Comparison of ENCODE assay signal across 10 cellular contexts in genomic region chr1:32993215-32993566, GRCh38. TPM values are rescaled to one million over a fixed set of nuclear protein-coding genes. Genes with fewer than 3 reads are reported as not detected.
DNase-seq lines count a peak whose midpoint lies in the region; ATAC-seq, FAIRE-seq and TF ChIP-seq lines count a peak whose summit lies in the region.
"Had no signal": no experiment of that assay in that cellular context is flagged by ENCODE, and none has a peak within 500 bp of the region (broad histone marks: within the 10 kb centered on the region; RNA-seq: fewer than 3 reads in every experiment).

No MANE protein-coding gene starts in this region.

- H3K36me3 Mint-ChIP-seq in nephron progenitor cell (ENCODE audit: low read depth): no peaks in the 10 kb centered on the region
- H3K36me3 Mint-ChIP-seq: activated naive CD4-positive, alpha-beta T cell treated with anti-CD3 and anti-CD28 coated beads, Interleukin-2, amount 50 U/mL, for 24 hours had no signal

- peaks cover 42% of the 10 kb centered on the region for H3K4me1 Mint-ChIP-seq in nephron progenitor cell

- no peaks in the 10 kb centered on the region for H3K9me3 Mint-ChIP-seq in nephron progenitor cell
- H3K9me3 Mint-ChIP-seq: activated naive CD4-positive, alpha-beta T cell treated with anti-CD3 and anti-CD28 coated beads, Interleukin-2, amount 50 U/mL, for 24 hours had no signal

- peak overlapping the region; percentile 57 for H3K9ac ChIP-seq in keratinocyte (ENCODE audit: control insufficient read depth, extremely low read depth, insufficient read depth, low read length)
- no peak overlapping the region; the same call in 1 of the 2 replicates for H3K9ac ChIP-seq in SK-N-SH

- CTCF ChIA-PET in SK-N-SH (lab: Yijun Ruan, JAX): interaction anchor here (1.2 to 1.4 kb wide), 3 partner anchors 14 to 62 kb away, joined by 3 to 6 read pairs (median 4); no protein-coding TSS in a partner anchor

- no peaks in the 10 kb centered on the region for H3K9me3 ChIP-seq in right cardiac atrium (ENCODE audit: control insufficient read depth, low read length)
- H3K9me3 ChIP-seq in SJSA1 (replicated peaks): no peaks in the 10 kb centered on the region
- H3K9me3 ChIP-seq in keratinocyte (ENCODE audit: control insufficient read depth, low read depth, low read length): no peaks in the 10 kb centered on the region
- H3K9me3 ChIP-seq in upper lobe of left lung: no peaks in the 10 kb centered on the region
- no peaks in the 10 kb centered on the region for H3K9me3 ChIP-seq in SK-N-SH

- H3F3A ChIP-seq in SK-N-SH (replicated peaks; ENCODE audit: insufficient read depth): peaks cover 31% of the 10 kb centered on the region

- WGBS in right cardiac atrium: 88% methylated on average over 9 of the region's 9 CpGs
- whole genome bisulfite sequencing in upper lobe of left lung, 2 donors: 84 to 87% methylated on average over 9 of the region's 9 CpGs
- 98% methylated on average over 9 of the region's 9 CpGs for WGBS in SK-N-SH (ENCODE audit: low lambda C conversion rate)

- H3K27ac Mint-ChIP-seq in nephron progenitor cell: no peak overlapping the region

- DNase-seq in right cardiac atrium (no peak), Right ventricle myocardium superior (no peak), SJSA1 (ENCODE audit: low read depth in 1 of 2, low spot score in 2 of 2) (no peak), keratinocyte (ENCODE audit: low read depth, low spot score) (no peak), upper lobe of left lung (peak in 1 of 2 donors; percentile 28), nephron progenitor cell (no peak), SK-N-SH (no peak), RPMI8226 (no peak)
- DNase-seq: stimulated activated CD8-positive, alpha-beta memory T cell treated with anti-CD3 and anti-CD28 coated beads, Interleukin-4, amount 100 ng/mL, for 48 hours had no signal

- H3K4me3 ChIP-seq in right cardiac atrium (ENCODE audit: low read length) (no peak overlapping the region), SJSA1 (no peak overlapping the region), keratinocyte (ENCODE audit: control insufficient read depth in 2 of 3, extremely low read depth in 1 of 3, insufficient read depth in 2 of 3, low read depth in 1 of 3, low read length in 3 of 3) (no peak overlapping the region), upper lobe of left lung (no peak overlapping the region), SK-N-SH (ENCODE audit: low read depth in 2 of 2, low read length in 1 of 2) (no peak overlapping the region)

- H3K36me3 ChIP-seq in SJSA1 (no peaks in the 10 kb centered on the region), keratinocyte (ENCODE audit: control insufficient read depth in 2 of 2, extremely low read depth in 1 of 2, insufficient read depth in 2 of 2, low read length in 2 of 2) (no peaks in the 10 kb centered on the region), upper lobe of left lung (no peaks in the 10 kb centered on the region), SK-N-SH (replicated peaks in 1 of 2; ENCODE audit: control insufficient read depth in 1 of 2, insufficient read depth in 2 of 2, low read length in 1 of 2) (no peaks in the 10 kb centered on the region)

- no peak overlapping the region for H3K4me3 Mint-ChIP-seq in nephron progenitor cell
- H3K4me3 Mint-ChIP-seq: activated naive CD4-positive, alpha-beta T cell treated with anti-CD3 and anti-CD28 coated beads, Interleukin-2, amount 50 U/mL, for 24 hours had no signal

- no peak for FAIRE-seq in keratinocyte (lab: Jason Lieb, UNC)

- intact Hi-C loops in right cardiac atrium (cut with DNase I) (no loop called here), Right ventricle myocardium superior (cut with DNase I) (no loop called here)

- TF ChIP-seq CTCF in keratinocyte (optimal IDR thresholded peaks at IDR 0.05 in 1 of 3, IDR thresholded peaks at IDR 0.05 in 1 of 3, conservative IDR thresholded peaks at IDR 0.05 in 1 of 3; ENCODE audit: extremely low read depth in 1 of 3, insufficient read depth in 2 of 3, low read length in 3 of 3) (no peak), upper lobe of left lung (IDR thresholded peaks at IDR 0.05) (no peak), nephron progenitor cell (IDR thresholded peaks at IDR 0.05) (no peak), SK-N-SH (IDR thresholded peaks at IDR 0.05) (no peak)

- TF ChIP-seq RAD21 in SK-N-SH (IDR thresholded peaks at IDR 0.05; ENCODE audit: low read length): no peak

- TF ChIP-seq EP300 in upper lobe of left lung (IDR thresholded peaks at IDR 0.05): no peak
- no peak for TF ChIP-seq EP300 in SK-N-SH (IDR thresholded peaks at IDR 0.05; ENCODE audit: borderline replicate concordance in 1 of 2, low read depth in 1 of 2, low read length in 1 of 2)

- H3K27ac ChIP-seq in right cardiac atrium (ENCODE audit: low read length): peak overlapping the region; percentile 34
- peak overlapping the region; percentile 16; the same call in 1 of the 2 replicates for H3K27ac ChIP-seq in SJSA1
- H3K27ac ChIP-seq in keratinocyte (ENCODE audit: control insufficient read depth, insufficient read depth, low read length): peak overlapping the region; percentile 89
- peak overlapping the region; percentile 83 to 87 (median 84) for H3K27ac ChIP-seq in upper lobe of left lung
- H3K27ac ChIP-seq in SK-N-SH (ENCODE audit: low read depth in 2 of 2, low read length in 1 of 2): peak overlapping the region in 1 of 2 experiments; percentile 69; a peak in 2 of 4 replicates

- H3K79me2 ChIP-seq in keratinocyte (ENCODE audit: control insufficient read depth, insufficient read depth, low read length): no peaks in the 10 kb centered on the region
- no peaks in the 10 kb centered on the region for H3K79me2 ChIP-seq in SK-N-SH (ENCODE audit: insufficient read depth)

- dilution Hi-C loops in keratinocyte (cut with MboI; ENCODE audit: extremely low pct_ligation_motif_present, low sequenced_read_pairs): no loop called here

- ATAC-seq in right cardiac atrium (no peak), Right ventricle myocardium superior (ENCODE audit: poor library complexity) (no peak), upper lobe of left lung (ENCODE audit: low FRiP score in 2 of 2) (peak; percentile 3 to 46)

- H4K20me1 ChIP-seq in keratinocyte (ENCODE audit: control insufficient read depth, extremely low read depth, insufficient read depth, low read length) (no peaks in the 10 kb centered on the region), SK-N-SH (ENCODE audit: insufficient read depth) (no peaks in the 10 kb centered on the region)

- H3K27me3 Mint-ChIP-seq in nephron progenitor cell (ENCODE audit: low read depth, poor library complexity): peaks cover 8% of the 10 kb centered on the region
- H3K27me3 Mint-ChIP-seq: activated naive CD4-positive, alpha-beta T cell treated with anti-CD3 and anti-CD28 coated beads, Interleukin-2, amount 50 U/mL, for 24 hours had no signal

- POLR2A ChIA-PET in SK-N-SH (lab: Yijun Ruan, JAX): interaction anchor here (1.0 kb wide), 1 partner anchor 16 kb away, joined by 3 read pairs; no protein-coding TSS in a partner anchor

- no peaks in the 10 kb centered on the region for H3K9me2 ChIP-seq in SK-N-SH

- H3K4me1 ChIP-seq in right cardiac atrium (ENCODE audit: control insufficient read depth, insufficient read depth, low read length) (peaks cover 21% of the 10 kb centered on the region), SJSA1 (replicated peaks) (peaks cover 50% of the 10 kb centered on the region), keratinocyte (ENCODE audit: control insufficient read depth, extremely low read depth, insufficient read depth, low read length) (peaks cover 49% of the 10 kb centered on the region), upper lobe of left lung (peaks cover 49 to 67% (median 63%) of the 10 kb centered on the region in 4 donors), SK-N-SH (ENCODE audit: control insufficient read depth in 1 of 2, insufficient read depth in 2 of 2, low read depth in 1 of 2, low read length in 1 of 2) (peaks cover 22% of the 10 kb centered on the region in 2 experiments)

- no peak for TF ChIP-seq POLR2A in upper lobe of left lung (IDR thresholded peaks at IDR 0.05)

- H2AFZ ChIP-seq in keratinocyte (ENCODE audit: control insufficient read depth, low read length) (no peak overlapping the region), SK-N-SH (ENCODE audit: low read depth) (no peak overlapping the region)

- peak overlapping the region; percentile 76 for H3K4me2 ChIP-seq in keratinocyte (ENCODE audit: control insufficient read depth, extremely low read depth, insufficient read depth, low read depth, low read length)
- H3K4me2 ChIP-seq in SK-N-SH: no peak overlapping the region

- H3K9me1 ChIP-seq in keratinocyte (ENCODE audit: control insufficient read depth, extremely low read depth, insufficient read depth, low read length): peaks cover 2% of the 10 kb centered on the region

- H3K27me3 ChIP-seq in right cardiac atrium (ENCODE audit: control insufficient read depth, insufficient read depth): no peaks in the 10 kb centered on the region
- no peaks in the 10 kb centered on the region for H3K27me3 ChIP-seq in SJSA1 (replicated peaks)
- no peaks in the 10 kb centered on the region for H3K27me3 ChIP-seq in keratinocyte (ENCODE audit: control insufficient read depth, extremely low read depth, insufficient read depth, low read length)
- H3K27me3 ChIP-seq in upper lobe of left lung: no peaks in the 10 kb centered on the region
- H3K27me3 ChIP-seq in SK-N-SH (ENCODE audit: insufficient read depth): no peaks in the 10 kb centered on the region

RNA-seq across cellular contexts. Expression of gene RNF19B, which starts 28.6 kb away (rescaled TPM):
- total RNA-seq in right cardiac atrium (10 to 100 TPM in 3 of 4 donors, 1 to 10 TPM in 1; 9.8 to 12.5 (median 11.3) TPM), Right ventricle myocardium superior (14.3 TPM), upper lobe of left lung (10 to 100 TPM; 28.7 to 44.5 (median 37.4) TPM)
- polyA plus RNA-seq in right cardiac atrium (3.8 TPM), keratinocyte (31.8 to 48.3 TPM (median 33.5 TPM) in 3 replicates), SK-N-SH (2012; rRNA removed) (20.1 and 22.6 TPM in 2 replicates)
- total RNA-seq in SJSA1 (2014; rRNA removed; shearing (Covaris generic)): 8.6 and 9.8 TPM in 2 replicates
- 18.9 TPM for polyA plus RNA-seq in keratinocyte (2011; ENCODE audit: low read depth)
- polyA plus RNA-seq in keratinocyte (2011; cell fraction: cytosol; rRNA removed): 31.1 and 31.5 TPM in 2 replicates
- polyA plus RNA-seq in keratinocyte (2011; cell fraction: nucleus; rRNA removed): 26.6 and 29.0 TPM in 2 replicates
- 31.3 and 36.7 TPM in 2 replicates for polyA plus RNA-seq in keratinocyte (2012; ENCODE audit: low replicate concordance)
- 31.8 to 54.8 TPM (median 49.1 TPM) in 3 replicates for polyA minus RNA-seq in keratinocyte
- 45.1 TPM for polyA minus RNA-seq in keratinocyte (2011; cell fraction: cytosol; rRNA and poly(A)+ RNA removed)
- polyA minus RNA-seq in keratinocyte (2011; cell fraction: nucleus; rRNA and poly(A)+ RNA removed): 20.4 and 24.8 TPM in 2 replicates
- polyA plus RNA-seq in SK-N-SH (2012; cell fraction: cytosol; rRNA removed): 17.7 and 18.3 TPM in 2 replicates
- 16.7 and 22.2 TPM in 2 replicates for polyA plus RNA-seq in SK-N-SH (2012; cell fraction: nucleus; rRNA removed)

RNA-seq across cellular contexts. Expression of gene AK2, which starts 43.5 kb away (rescaled TPM):
- total RNA-seq in right cardiac atrium (100 to 1,000 TPM; 114 to 143 (median 130) TPM), Right ventricle myocardium superior (124 TPM), upper lobe of left lung (100 to 1,000 TPM in 5 of 6 donors, 10 to 100 TPM in 1; 90.1 to 123 (median 115) TPM)
- polyA plus RNA-seq in right cardiac atrium (149 TPM), keratinocyte (193 to 258 TPM (median 256 TPM) in 3 replicates), SK-N-SH (2012; rRNA removed) (191 and 212 TPM in 2 replicates)
- 230 and 391 TPM in 2 replicates for total RNA-seq in SJSA1 (2014; rRNA removed; shearing (Covaris generic))
- polyA plus RNA-seq in keratinocyte (2011; ENCODE audit: low read depth): 68.5 TPM
- polyA plus RNA-seq in keratinocyte (2011; cell fraction: cytosol; rRNA removed): 240 and 263 TPM in 2 replicates
- 231 and 290 TPM in 2 replicates for polyA plus RNA-seq in keratinocyte (2011; cell fraction: nucleus; rRNA removed)
- 163 and 201 TPM in 2 replicates for polyA plus RNA-seq in keratinocyte (2012; ENCODE audit: low replicate concordance)
- polyA minus RNA-seq in keratinocyte: 43.8 to 97.5 TPM (median 91.4 TPM) in 3 replicates
- polyA minus RNA-seq in keratinocyte (2011; cell fraction: cytosol; rRNA and poly(A)+ RNA removed): 123 TPM
- polyA minus RNA-seq in keratinocyte (2011; cell fraction: nucleus; rRNA and poly(A)+ RNA removed): 36.0 and 67.2 TPM in 2 replicates
- 187 and 197 TPM in 2 replicates for polyA plus RNA-seq in SK-N-SH (2012; cell fraction: cytosol; rRNA removed)
- polyA plus RNA-seq in SK-N-SH (2012; cell fraction: nucleus; rRNA removed): 219 and 258 TPM in 2 replicates

Comparison
In these comparisons a context has a peak if more than half of its experiments do, and no peak if none do; other contexts are left out.
1. ATAC-seq: peak in upper lobe of left lung (2 of 2); none in right cardiac atrium (0 of 2) and Right ventricle myocardium superior (single experiment).